Comparison of ENCODE assay signal across 8 cellular contexts in genomic region chr11:57712256-57713150, GRCh38. TPM values are rescaled to one million over a fixed set of nuclear protein-coding genes. Genes with fewer than 3 reads are reported as not detected.
A peak's percentile ranks its signal among the peaks of the same experiment; 100 is the strongest.
DNase-seq lines count a peak whose midpoint lies in the region; ATAC-seq and TF ChIP-seq lines count a peak whose summit lies in the region.

A gene with protein sequence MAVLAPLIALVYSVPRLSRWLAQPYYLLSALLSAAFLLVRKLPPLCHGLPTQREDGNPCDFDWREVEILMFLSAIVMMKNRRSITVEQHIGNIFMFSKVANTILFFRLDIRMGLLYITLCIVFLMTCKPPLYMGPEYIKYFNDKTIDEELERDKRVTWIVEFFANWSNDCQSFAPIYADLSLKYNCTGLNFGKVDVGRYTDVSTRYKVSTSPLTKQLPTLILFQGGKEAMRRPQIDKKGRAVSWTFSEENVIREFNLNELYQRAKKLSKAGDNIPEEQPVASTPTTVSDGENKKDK (plus strand): TSS chr11:57712593. CDS start chr11:57712619, 26 bp downstream.

- ATAC-seq in CD8-positive, alpha-beta T cell = peak; percentile 87
- peak; percentile 96 for ATAC-seq in GM19467 (IDR thresholded peaks at IDR 0.05; ENCODE audit: unreplicated experiment)
- ATAC-seq in lower lobe of right lung = peak; percentile 97

- DNase-seq in CD8-positive, alpha-beta T cell = peak; percentile 78 to 93 (median 87)
- DNase-seq in HS-27A (ENCODE audit: low read depth) (peak; percentile 97), NK-92 (lab: John Stamatoyannopoulos, UW; ENCODE audit: unreplicated experiment) (peak; percentile 69), lower lobe of right lung (peak; percentile 96)
- peak; percentile 73 to 75 for DNase-seq in activated CD8-positive, alpha-beta memory T cell treated with anti-CD3 and anti-CD28 coated beads for 1 hour (ENCODE audit: extremely low read depth in 1 of 2, low read depth in 1 of 2)
- DNase-seq in effector CD4-positive, alpha-beta T cell = peak; percentile 87
- peak; percentile 77 to 88 (median 86) for DNase-seq in stimulated activated CD4-positive, alpha-beta T cell treated with anti-CD3 and anti-CD28 coated beads, TNF-alpha, amount 100 ng/mL, for 24 hours (ENCODE audit: low read depth in 3 of 3)

- no peaks in the 10 kb centered on the region for H3K27me3 Mint-ChIP-seq in CD8-positive, alpha-beta T cell (ENCODE audit: low read depth)

- no peaks in the 10 kb centered on the region for H3K9me3 Mint-ChIP-seq in CD8-positive, alpha-beta T cell

- POLR2A ChIA-PET in CD8-positive, alpha-beta T cell (lab: Charles Lee) = interaction anchor here (0.7 to 2.6 kb wide), 11 partner anchors 10 to 378 kb away, joined by 3 to 16 read pairs (median 4); partner anchors contain the start of genes SELENOH, UBE2L6 and ZDHHC5

- peak within 1 kb of the TSS; percentile 98 for H3K4me3 Mint-ChIP-seq in CD8-positive, alpha-beta T cell

- CTCF ChIA-PET in CD8-positive, alpha-beta T cell (lab: Charles Lee) = interaction anchor here (1.0 to 1.7 kb wide), 5 partner anchors 68 to 817 kb away, joined by 3 to 7 read pairs (median 3); partner anchors contain the start of gene TIMM10

- H3K4me3 ChIP-seq in CD8-positive, alpha-beta T cell (ENCODE audit: low read depth, low read length) = peak within 1 kb of the TSS; percentile 98
- peak within 1 kb of the TSS; percentile 79 for H3K4me3 ChIP-seq in lower lobe of right lung

- H3K27me3 ChIP-seq in CD8-positive, alpha-beta T cell (ENCODE audit: insufficient read depth, low read length) = no peaks in the 10 kb centered on the region
- no peaks in the 10 kb centered on the region for H3K27me3 ChIP-seq in lower lobe of right lung (ENCODE audit: low read depth)

- peaks cover 33% of the 10 kb centered on the region for H3K4me1 ChIP-seq in CD8-positive, alpha-beta T cell (ENCODE audit: insufficient read depth, low read length)
- peaks cover 41% of the 10 kb centered on the region for H3K4me1 ChIP-seq in lower lobe of right lung

- no peak for TF ChIP-seq CTCF in CD8-positive, alpha-beta T cell (IDR thresholded peaks at IDR 0.05)
- no peak for TF ChIP-seq CTCF in lower lobe of right lung (IDR thresholded peaks at IDR 0.05)

- intact Hi-C loops in CD8-positive, alpha-beta T cell (cut with DNase I, micrococcal nuclease) = loop anchor here (1.0 to 5.0 kb wide), 16 partner anchors 29 to 1956 kb away; partner anchors contain the start of genes CLP1 (in 2 of the 2), SELENOH (in 2 of the 2), LPXN (in 1 of the 2) and PATL1 (in 1 of the 2)
- intact Hi-C loops in lower lobe of right lung (cut with DNase I) = no loop called here

- H3K4me1 Mint-ChIP-seq in CD8-positive, alpha-beta T cell (ENCODE audit: low read depth) = peaks cover 52% of the 10 kb centered on the region

- H3K36me3 Mint-ChIP-seq in CD8-positive, alpha-beta T cell = peaks cover 24% of the 10 kb centered on the region

- H3K27ac Mint-ChIP-seq in CD8-positive, alpha-beta T cell = peak within 1 kb of the TSS; percentile 97

- H3K27ac ChIP-seq in CD8-positive, alpha-beta T cell (ENCODE audit: low read depth, low read length) = peak within 1 kb of the TSS; percentile 91
- peak within 1 kb of the TSS; percentile 87 for H3K27ac ChIP-seq in lower lobe of right lung

- no peaks in the 10 kb centered on the region for H3K9me3 ChIP-seq in CD8-positive, alpha-beta T cell (ENCODE audit: low read length)
- no peaks in the 10 kb centered on the region for H3K9me3 ChIP-seq in lower lobe of right lung

- H3K36me3 ChIP-seq in CD8-positive, alpha-beta T cell (ENCODE audit: insufficient read depth, low read length) = peaks cover 6% of the 10 kb centered on the region
- H3K36me3 ChIP-seq in lower lobe of right lung = peaks cover 8% of the 10 kb centered on the region

RNA-seq across cellular contexts. Expression of the gene that starts here (rescaled TPM):
- 10 to 100 TPM; 38.5 to 42.1 TPM for total RNA-seq in CD8-positive, alpha-beta T cell
- 64.2 TPM for total RNA-seq in lower lobe of right lung

Comparison
In these comparisons a context has a peak if more than half of its experiments do, and no peak if none do; other contexts are left out.
1. Peak in every context shown above with its lines: DNase-seq, ATAC-seq, H3K4me3 ChIP-seq and H3K27ac ChIP-seq.